Comparison of ENCODE assay signal across 1 cellular context in the genomic region with DNA sequence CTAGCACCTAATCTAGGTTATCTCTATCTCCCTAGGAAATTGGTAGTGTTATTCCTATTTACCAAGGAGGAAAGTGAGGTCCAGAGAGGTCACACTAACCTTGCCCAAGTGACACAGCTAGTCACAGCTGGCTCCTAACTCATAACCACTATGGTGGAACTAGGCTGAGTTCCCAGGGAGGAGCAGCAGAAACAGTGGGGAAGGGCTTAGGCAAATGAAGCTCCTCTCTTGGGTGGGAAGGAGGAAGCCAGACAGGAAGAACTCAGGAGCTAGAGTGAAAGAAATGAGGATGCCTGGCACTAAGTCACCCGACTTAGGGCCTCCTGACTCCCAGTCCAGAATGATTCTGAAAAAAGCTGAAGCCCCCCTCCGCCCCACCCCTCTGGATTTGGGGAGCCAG.
TF ChIP-seq lines count a peak whose summit lies in the region.

No MANE protein-coding gene starts in this region.

TF ChIP-seq in WTC11, 78 proteins besides CTCF, POLR2A, EP300 and RAD21:
- TF ChIP-seq ZNF423 (CRISPR knock-in tag; IDR thresholded peaks at IDR 0.05) (0 out of 2 replicates have a peak, but pooled peaks have one; percentile 13), CREM (CRISPR knock-in tag; IDR thresholded peaks at IDR 0.05) (no peak)
TF ChIP-seq in WTC11: peak in this region for 1.
